In the genomic region with DNA sequence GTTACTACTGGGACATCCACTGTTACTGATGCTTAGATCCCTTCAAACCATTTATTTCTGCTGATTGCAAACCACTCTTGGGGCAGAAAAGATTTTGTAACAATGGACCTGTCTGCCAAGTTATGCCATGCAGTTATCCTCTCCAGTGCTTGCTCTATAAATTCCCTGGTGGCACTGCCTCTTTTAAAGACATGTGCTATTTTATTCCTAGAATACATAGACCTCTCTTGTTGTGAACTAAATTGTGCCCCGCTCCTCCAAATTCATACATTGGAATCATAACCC, we compare ENCODE assay signal across 16 cellular contexts.
DNase-seq lines count a peak whose midpoint lies in the region; ATAC-seq and TF ChIP-seq lines count a peak whose summit lies in the region.
"Had no signal": no experiment of that assay in that cellular context is flagged by ENCODE, and none has a peak within 500 bp of the region (broad histone marks: within the 10 kb centered on the region; RNA-seq: fewer than 3 reads in every experiment).

No MANE protein-coding gene starts in this region.

- H3K9me2 ChIP-seq in Loucy (replicated peaks; ENCODE audit: low read depth, low read length) (no peaks in the 10 kb centered on the region), hepatocyte (replicated peaks; ENCODE audit: insufficient read depth) (no peaks in the 10 kb centered on the region)

- TF ChIP-seq CTCF in Loucy (conservative IDR thresholded peaks at IDR 0.05; ENCODE audit: low read length) = no peak
- TF ChIP-seq CTCF in hepatocyte (IDR thresholded peaks at IDR 0.05; ENCODE audit: poor library complexity) = no peak
- TF ChIP-seq CTCF in glutamatergic neuron (IDR thresholded peaks at IDR 0.05; ENCODE audit: partially characterized antibody, unreplicated experiment) = no peak

- H3K4me1 ChIP-seq in BLaER1 = peaks cover 6% of the 10 kb centered on the region; the same call in 1 of the 2 replicates
- no peaks in the 10 kb centered on the region for H3K4me1 ChIP-seq in Loucy (ENCODE audit: insufficient read depth, low read length, poor library complexity, severe bottlenecking)
- no peaks in the 10 kb centered on the region for H3K4me1 ChIP-seq in hepatocyte (ENCODE audit: insufficient read depth)
- H3K4me1 ChIP-seq: adrenal gland, suprapubic skin had no signal

- no peaks in the 10 kb centered on the region for H3K4me1 Mint-ChIP-seq in glutamatergic neuron (ENCODE audit: low read depth, unreplicated experiment)

- H3K9me3 ChIP-seq in BLaER1 (no peaks in the 10 kb centered on the region), Loucy (ENCODE audit: insufficient read depth, low read depth, low read length) (0 out of 2 replicates have a peak, but pooled peaks cover 4% of the 10 kb centered on the region), hepatocyte (ENCODE audit: low read depth) (no peaks in the 10 kb centered on the region)
- H3K9me3 ChIP-seq: adrenal gland, suprapubic skin had no signal

- H3K4me3 ChIP-seq in BLaER1 (no peak overlapping the region), Loucy (ENCODE audit: low read length, poor library complexity, severe bottlenecking) (peak overlapping the region; percentile 53), hepatocyte (no peak overlapping the region)
- H3K4me3 ChIP-seq: cardiac muscle cell had no signal

- no peaks in the 10 kb centered on the region for H3K36me3 Mint-ChIP-seq in glutamatergic neuron (ENCODE audit: unreplicated experiment)

- no peaks in the 10 kb centered on the region for H3K9me3 Mint-ChIP-seq in glutamatergic neuron (ENCODE audit: unreplicated experiment)

- H3F3A ChIP-seq in Loucy (ENCODE audit: low read depth) = no peaks in the 10 kb centered on the region

- H3K9ac ChIP-seq in BLaER1 = 0 out of 2 replicates have a peak overlapping the region, but pooled peaks have one; percentile 12
- H3K9ac ChIP-seq in Loucy (ENCODE audit: low read depth, low read length, poor library complexity, severe bottlenecking) = no peak overlapping the region

- no peaks in the 10 kb centered on the region for H3K27me3 ChIP-seq in BLaER1
- H3K27me3 ChIP-seq in Loucy (ENCODE audit: insufficient read depth, low read length, poor library complexity, severe bottlenecking) = no peaks in the 10 kb centered on the region
- no peaks in the 10 kb centered on the region for H3K27me3 ChIP-seq in hepatocyte
- H3K27me3 ChIP-seq: adrenal gland, cardiac muscle cell, suprapubic skin had no signal

- H3K27ac ChIP-seq in BLaER1 (0 out of 2 replicates have a peak overlapping the region, but pooled peaks have one; percentile 54), hepatocyte (peak overlapping the region; percentile 71)
- H3K27ac ChIP-seq: adrenal gland, cardiac muscle cell, suprapubic skin had no signal

- no peaks in the 10 kb centered on the region for H3K27me3 Mint-ChIP-seq in glutamatergic neuron (ENCODE audit: unreplicated experiment)

- H3K4me2 ChIP-seq in BLaER1 = peak overlapping the region; percentile 77
- peak overlapping the region; percentile 35 for H3K4me2 ChIP-seq in Loucy (ENCODE audit: low read depth, low read length, poor library complexity, severe bottlenecking)
- peak overlapping the region; percentile 66 for H3K4me2 ChIP-seq in hepatocyte

- 94% methylated on average over 1 of the region's 1 CpG for WGBS in hepatocyte (ENCODE audit: low lambda C conversion rate, missing lambda C conversion rate)

- peak; percentile 44; the same call in 2 of the 3 replicates for ATAC-seq in SK-N-SH treated with all-trans-retinoic acid at 6 μM for 48 hours
- ATAC-seq in HG03045 (IDR thresholded peaks at IDR 0.05; ENCODE audit: unreplicated experiment) = no peak

- H3K79me2 ChIP-seq in Loucy (ENCODE audit: insufficient read depth, low read length) (no peaks in the 10 kb centered on the region), hepatocyte (no peaks in the 10 kb centered on the region)

- no peak overlapping the region for H3K27ac Mint-ChIP-seq in glutamatergic neuron (ENCODE audit: unreplicated experiment)

- H4K20me1 ChIP-seq in BLaER1 = no peaks in the 10 kb centered on the region
- no peaks in the 10 kb centered on the region for H4K20me1 ChIP-seq in Loucy (ENCODE audit: insufficient read depth, low read length, poor library complexity, severe bottlenecking)
- H4K20me1 ChIP-seq in hepatocyte (ENCODE audit: insufficient read depth, poor library complexity, severe bottlenecking) = no peaks in the 10 kb centered on the region

- no peak overlapping the region for H3K4me3 Mint-ChIP-seq in glutamatergic neuron (ENCODE audit: unreplicated experiment)

- DNase-seq in hepatocyte (ENCODE audit: low spot score) (no peak), glutamatergic neuron (no peak)
- no peak for DNase-seq in stimulated activated CD4-positive, alpha-beta T cell treated with anti-CD3 and anti-CD28 coated beads, Interleukin-4, amount 100 ng/mL, for 24 hours
- DNase-seq: activated CD4-positive, alpha-beta T cell treated with anti-CD3 and anti-CD28 coated beads for 4 hours; activated CD8-positive, alpha-beta memory T cell treated with anti-CD3 and anti-CD28 coated beads, Interleukin-2, amount 50 U/mL, for 4 hours; activated effector memory CD4-positive, alpha-beta T cell treated with Interleukin-2 at 50 U/mL for 16 hours; adrenal gland; effector CD8-positive, alpha-beta T cell; Karpas-422; NCI-H226 had no signal

- H3K36me3 ChIP-seq in BLaER1 (no peaks in the 10 kb centered on the region), Loucy (ENCODE audit: insufficient read depth, low read length) (no peaks in the 10 kb centered on the region), hepatocyte (replicated peaks; ENCODE audit: insufficient read depth, low read depth) (no peaks in the 10 kb centered on the region)
- H3K36me3 ChIP-seq: adrenal gland, cardiac muscle cell, suprapubic skin had no signal

- peak overlapping the region; percentile 40; the same call in 1 of the 2 replicates for H2AFZ ChIP-seq in Loucy (ENCODE audit: low read length)
- peak overlapping the region; percentile 36 for H2AFZ ChIP-seq in hepatocyte

TF ChIP-seq in SK-N-SH treated with all-trans-retinoic acid at 6 μM for 48 hours, 23 proteins besides CTCF, POLR2A, EP300 and RAD21:
- no peak for TF ChIP-seq GLIS3 (CRISPR knock-in tag; IDR thresholded peaks at IDR 0.05)
- TF ChIP-seq ZC3H10 (CRISPR knock-in tag; IDR thresholded peaks at IDR 0.05) = no peak
- no peak for TF ChIP-seq ZNF565 (CRISPR knock-in tag; conservative IDR thresholded peaks at IDR 0.05; ENCODE audit: low read depth)
